In the genomic region with DNA sequence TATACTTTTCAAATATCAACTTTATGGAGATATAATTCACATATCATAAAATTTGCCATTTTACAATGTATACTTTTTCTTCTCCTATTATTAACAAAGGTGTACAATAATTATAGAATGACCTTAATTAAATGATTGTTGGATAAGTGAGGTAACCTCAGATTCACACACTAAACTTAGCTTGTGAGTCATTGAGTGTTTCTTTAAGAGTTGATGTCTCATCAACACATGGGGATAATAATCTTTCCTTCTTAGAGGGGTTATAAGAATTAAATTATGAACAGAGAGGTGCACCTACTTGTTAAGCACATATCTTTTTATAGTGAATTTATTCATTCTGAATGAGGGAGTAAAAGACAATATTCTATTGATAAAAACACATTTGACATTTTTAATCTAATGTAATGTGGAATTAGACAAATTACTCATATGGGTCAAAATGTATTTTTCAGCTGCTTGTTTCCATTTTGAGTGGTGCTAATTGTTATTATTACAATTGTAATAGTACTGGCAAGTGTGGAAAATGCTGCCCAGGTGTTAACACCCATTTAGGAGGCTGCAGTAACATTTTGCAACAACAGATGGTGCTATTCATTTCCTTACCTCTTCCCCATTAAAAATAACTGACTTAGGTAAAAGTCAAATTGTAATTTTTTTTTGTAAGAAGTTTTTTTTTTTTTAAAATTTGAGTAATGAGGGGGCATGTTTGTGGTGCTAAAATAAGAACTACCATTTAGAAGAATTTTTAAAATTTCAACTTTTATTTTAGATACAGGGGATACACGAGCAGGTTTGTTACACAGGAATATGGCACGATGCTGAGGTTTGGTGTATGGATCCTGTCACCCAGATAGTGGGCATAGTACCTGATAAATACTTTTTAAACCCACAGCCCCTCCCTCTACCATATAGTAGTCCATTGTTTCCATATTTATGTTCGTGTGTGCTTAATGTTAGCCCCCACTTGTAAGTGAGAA, we compare ENCODE assay signal across 8 cellular contexts. TPM values are rescaled to one million over a fixed set of nuclear protein-coding genes. Genes with fewer than 3 reads are reported as not detected.
A peak's percentile ranks its signal among the peaks of the same experiment; 100 is the strongest.
DNase-seq lines count a peak whose midpoint lies in the region; ATAC-seq and TF ChIP-seq lines count a peak whose summit lies in the region.
"Had no signal": no experiment of that assay in that cellular context is flagged by ENCODE, and none has a peak within 500 bp of the region (broad histone marks: within the 10 kb centered on the region; RNA-seq: fewer than 3 reads in every experiment).

No MANE protein-coding gene starts in this region.

- intact Hi-C loops in HCT116 (cut with micrococcal nuclease): loop anchor here (1.0 to 2.0 kb wide), 3 partner anchors 88 to 424 kb away; no protein-coding TSS in a partner anchor
- intact Hi-C loops in PC-3 (cut with micrococcal nuclease): loop anchor here (1.0 to 10.0 kb wide), 5 partner anchors 88 to 396 kb away; partner anchors contain the start of gene CCDC68

- TF ChIP-seq EP300 in gastroesophageal sphincter (IDR thresholded peaks at IDR 0.05): no peak

- H3K27ac ChIP-seq in HCT116 (ENCODE audit: low read depth, low read length): no peak overlapping the region
- no peak overlapping the region for H3K27ac ChIP-seq in PC-3 (ENCODE audit: low read length)
- H3K27ac ChIP-seq in foreskin keratinocyte: no peak overlapping the region
- H3K27ac ChIP-seq in gastroesophageal sphincter: no peak overlapping the region

- no peak for TF ChIP-seq POLR2A in HCT116 (IDR thresholded peaks at IDR 0.05; ENCODE audit: borderline replicate concordance, extremely low read depth, insufficient read depth, insufficient read length)
- no peak for TF ChIP-seq POLR2A in gastroesophageal sphincter (IDR thresholded peaks at IDR 0.05)

- H3K79me2 ChIP-seq in HCT116 (ENCODE audit: insufficient read depth, low read length): no peaks in the 10 kb centered on the region
- no peaks in the 10 kb centered on the region for H3K79me2 ChIP-seq in PC-3 (ENCODE audit: low read length)

- CTCF ChIA-PET in HCT116 (lab: Charles Lee): interaction anchor here (1.2 to 1.4 kb wide), 2 partner anchors 166 to 267 kb away, joined by 3 read pairs; no protein-coding TSS in a partner anchor
- CTCF ChIA-PET in PC-3 (lab: Charles Lee): no interaction called here

- no peaks in the 10 kb centered on the region for H3K9me2 ChIP-seq in HCT116 (ENCODE audit: insufficient read depth)
- H3K9me2 ChIP-seq in PC-3 (replicated peaks; ENCODE audit: low read length): no peaks in the 10 kb centered on the region

- H4K20me1 ChIP-seq in HCT116 (ENCODE audit: insufficient read depth): no peaks in the 10 kb centered on the region
- H4K20me1 ChIP-seq in PC-3 (ENCODE audit: low read length): no peaks in the 10 kb centered on the region

- H3F3A ChIP-seq in PC-3 (ENCODE audit: low read length, unreplicated experiment): no peaks in the 10 kb centered on the region

- H3K4me1 ChIP-seq in HCT116 (ENCODE audit: control insufficient read depth in 1 of 2, insufficient read depth in 2 of 2, low read length in 2 of 2) (no peaks in the 10 kb centered on the region), PC-3 (ENCODE audit: insufficient read depth, low read length) (no peaks in the 10 kb centered on the region), foreskin keratinocyte (no peaks in the 10 kb centered on the region), gastroesophageal sphincter (no peaks in the 10 kb centered on the region)

- H3K27me3 ChIP-seq in GM06990 (replicated peaks; ENCODE audit: control insufficient read depth, insufficient read depth, low read length) (no peaks in the 10 kb centered on the region), HCT116 (ENCODE audit: insufficient read depth, low read length) (no peaks in the 10 kb centered on the region), PC-3 (ENCODE audit: low read length) (no peaks in the 10 kb centered on the region), foreskin keratinocyte (no peaks in the 10 kb centered on the region), gastroesophageal sphincter (no peaks in the 10 kb centered on the region)

- no peak overlapping the region for H3K4me2 ChIP-seq in HCT116 (ENCODE audit: low read length)
- H3K4me2 ChIP-seq in PC-3 (ENCODE audit: low read length): no peak overlapping the region

- ATAC-seq in HCT116 (no peak), PC-3 (no peak), foreskin keratinocyte (peak; percentile 63), gastroesophageal sphincter (no peak), HG03457 (IDR thresholded peaks at IDR 0.05; ENCODE audit: unreplicated experiment) (no peak)

- RAD21 ChIA-PET in HCT116 (lab: Charles Lee; ENCODE audit: low non-redundant PET in 1 of 2, low total read pairs in 2 of 2, uncharacterized antibody in 2 of 2, unreplicated experiment in 2 of 2): no interaction called here

- H3K4me3 ChIP-seq in GM06990 (replicated peaks; ENCODE audit: low read depth, low read length) (no peak overlapping the region), HCT116 (replicated peaks in 1 of 2; ENCODE audit: low read depth in 1 of 2, low read length in 2 of 2) (no peak overlapping the region), PC-3 (ENCODE audit: low read length) (no peak overlapping the region), gastroesophageal sphincter (no peak overlapping the region)

- no peak overlapping the region for H2AFZ ChIP-seq in HCT116 (ENCODE audit: low read depth, low read length, poor library complexity, severe bottlenecking)
- no peak overlapping the region for H2AFZ ChIP-seq in PC-3 (ENCODE audit: low read length)

- BruUV-seq in HCT116 (replicated peaks; lab: Mats Ljungman, UMichigan) (no TSS peak), PC-3 (replicated peaks; lab: Mats Ljungman, UMichigan) (no TSS peak)

- TF ChIP-seq RAD21 in HCT116 (IDR thresholded peaks at IDR 0.05; ENCODE audit: low read depth): peak; percentile 52

- peak; percentile 73 for TF ChIP-seq CTCF in GM06990 (IDR thresholded peaks at IDR 0.05; ENCODE audit: insufficient read depth, low read length, poor library complexity, severe bottlenecking)
- peak; percentile 31 to 74 (median 57); a peak in 4 of 6 replicates for TF ChIP-seq CTCF in HCT116 (IDR thresholded peaks at IDR 0.05 in 2 of 3, conservative IDR thresholded peaks at IDR 0.05 in 1 of 3; ENCODE audit: borderline replicate concordance in 1 of 3, insufficient read depth in 1 of 3, low read depth in 2 of 3, low read length in 2 of 3)
- TF ChIP-seq CTCF in PC-3 (conservative IDR thresholded peaks at IDR 0.05; ENCODE audit: low read depth, low read length): peak; percentile 80
- peak; percentile 70 for TF ChIP-seq CTCF in foreskin keratinocyte (conservative IDR thresholded peaks at IDR 0.05)
- TF ChIP-seq CTCF in gastroesophageal sphincter (IDR thresholded peaks at IDR 0.05): peak in 1 of 4 experiments; percentile 53

- H3K9me3 ChIP-seq in HCT116 (ENCODE audit: control insufficient read depth in 1 of 2, insufficient read depth in 1 of 2, low read depth in 1 of 2, low read length in 2 of 2) (no peaks in the 10 kb centered on the region), PC-3 (ENCODE audit: low read length) (no peaks in the 10 kb centered on the region), gastroesophageal sphincter (no peaks in the 10 kb centered on the region)

- H3K36me3 ChIP-seq in GM06990 (ENCODE audit: control insufficient read depth, insufficient read depth, low read length) (no peaks in the 10 kb centered on the region), HCT116 (ENCODE audit: control insufficient read depth in 1 of 2, insufficient read depth in 2 of 2, low read length in 2 of 2) (no peaks in the 10 kb centered on the region), PC-3 (ENCODE audit: low read depth, low read length) (no peaks in the 10 kb centered on the region), gastroesophageal sphincter (no peaks in the 10 kb centered on the region)

- POLR2A ChIA-PET in HCT116 (lab: Charles Lee) (no interaction called here), PC-3 (lab: Charles Lee; ENCODE audit: unreplicated experiment) (no interaction called here)

- 60 to 83% methylated on average over 1 to 3 of the region's 3 CpGs for WGBS in gastroesophageal sphincter (ENCODE audit: low coverage in 1 of 2), 2 donors

- H3K9ac ChIP-seq in HCT116 (ENCODE audit: low read length) (no peak overlapping the region), PC-3 (ENCODE audit: low read length) (no peak overlapping the region)

- DNase-seq in GM06990 (ENCODE audit: extremely low read depth, insufficient read length): peak; percentile 4
- DNase-seq in HCT116 (ENCODE audit: low read depth, low spot score): no peak
- peak; percentile 59 for DNase-seq in PC-3
- DNase-seq in foreskin keratinocyte: peak in 1 of 2 donors; percentile 5
- DNase-seq in dedifferentiated amniotic fluid mesenchymal stem cell (ENCODE audit: extremely low spot score): no peak

TF ChIP-seq in HCT116, 20 proteins besides CTCF, POLR2A, EP300 and RAD21:
- TF ChIP-seq YY1 (IDR thresholded peaks at IDR 0.05; ENCODE audit: extremely low read depth, insufficient replicate concordance, low read depth, low read length) (no peak), SP1 (IDR thresholded peaks at IDR 0.05; ENCODE audit: low read depth) (no peak), SRF (IDR thresholded peaks at IDR 0.05; ENCODE audit: low read depth) (no peak), SIN3A (IDR thresholded peaks at IDR 0.05; ENCODE audit: low read depth) (no peak), FOSL1 (IDR thresholded peaks at IDR 0.05; ENCODE audit: low read depth) (no peak), JUND (IDR thresholded peaks at IDR 0.05) (no peak), ATF3 (IDR thresholded peaks at IDR 0.05) (no peak), POLR2AphosphoS5 (IDR thresholded peaks at IDR 0.05; ENCODE audit: low read depth, low read length) (no peak), TCF7L2 (IDR thresholded peaks at IDR 0.05; ENCODE audit: borderline replicate concordance, extremely low read depth, insufficient read depth, insufficient read length) (no peak), ELF1 (IDR thresholded peaks at IDR 0.05; ENCODE audit: borderline replicate concordance, low read depth) (no peak), CBX3 (IDR thresholded peaks at IDR 0.05; ENCODE audit: low read depth) (no peak), CEBPB (IDR thresholded peaks at IDR 0.05; ENCODE audit: low read depth) (no peak), ZNF274 (IDR thresholded peaks at IDR 0.05; ENCODE audit: low read depth, low read length) (no peak)
- TF ChIP-seq, protein P1, sequence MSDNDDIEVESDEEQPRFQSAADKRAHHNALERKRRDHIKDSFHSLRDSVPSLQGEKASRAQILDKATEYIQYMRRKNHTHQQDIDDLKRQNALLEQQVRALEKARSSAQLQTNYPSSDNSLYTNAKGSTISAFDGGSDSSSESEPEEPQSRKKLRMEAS (IDR thresholded peaks at IDR 0.05): no peak
TF ChIP-seq in HCT116: peak in this region for 0.

RNA-seq across cellular contexts. Expression of gene DYNAP, which starts 32.1 kb away (rescaled TPM):
- total RNA-seq in HCT116 (2021; ENCODE audit: unreplicated experiment): not detected
- polyA plus RNA-seq in HCT116 (2012): 0.09 and 0.10 TPM in 2 replicates
- total RNA-seq in PC-3 (2014; rRNA removed): not detected in 2 replicates
- not detected in 2 replicates for total RNA-seq in foreskin keratinocyte
- not detected in 2 replicates for polyA plus RNA-seq in foreskin keratinocyte
- 1 to 10 TPM in 1 of 4 donors, not detected in 3; 4.9 TPM for total RNA-seq in gastroesophageal sphincter
- total RNA-seq: skeletal muscle tissue had no signal

Comparison
In these comparisons a context has a peak if more than half of its experiments do, and no peak if none do; other contexts are left out.
1. DNase-seq: peak in GM06990 (single experiment) and PC-3 (single experiment); none in HCT116 (single experiment) and dedifferentiated amniotic fluid mesenchymal stem cell (single experiment).